Comparison of ENCODE assay signal across 1 cellular context in the genomic region with DNA sequence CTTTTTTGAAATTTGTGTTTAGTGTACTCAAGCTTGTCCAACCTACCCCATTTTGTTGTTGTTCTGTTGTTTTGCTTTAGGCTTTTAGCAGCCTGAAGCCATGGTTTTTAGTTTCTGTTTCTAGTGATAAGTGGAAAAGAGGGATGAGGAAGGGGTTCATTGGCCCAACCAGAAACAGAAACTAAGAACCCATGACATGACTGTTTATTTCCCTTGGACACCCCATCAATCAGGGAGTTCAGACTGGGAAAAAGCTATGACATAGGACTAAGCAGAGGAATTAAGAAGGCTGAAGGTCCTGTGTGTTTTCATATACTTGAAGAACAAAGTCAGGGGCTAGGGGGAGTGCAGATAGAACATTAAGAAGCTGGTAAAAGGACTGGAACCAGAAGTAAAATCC.
TF ChIP-seq lines count a peak whose summit lies in the region.

No MANE protein-coding gene starts in this region.

TF ChIP-seq in IMR-90, 13 proteins besides CTCF, POLR2A, EP300 and RAD21 (continued from another document):
- TF ChIP-seq, protein P1, sequence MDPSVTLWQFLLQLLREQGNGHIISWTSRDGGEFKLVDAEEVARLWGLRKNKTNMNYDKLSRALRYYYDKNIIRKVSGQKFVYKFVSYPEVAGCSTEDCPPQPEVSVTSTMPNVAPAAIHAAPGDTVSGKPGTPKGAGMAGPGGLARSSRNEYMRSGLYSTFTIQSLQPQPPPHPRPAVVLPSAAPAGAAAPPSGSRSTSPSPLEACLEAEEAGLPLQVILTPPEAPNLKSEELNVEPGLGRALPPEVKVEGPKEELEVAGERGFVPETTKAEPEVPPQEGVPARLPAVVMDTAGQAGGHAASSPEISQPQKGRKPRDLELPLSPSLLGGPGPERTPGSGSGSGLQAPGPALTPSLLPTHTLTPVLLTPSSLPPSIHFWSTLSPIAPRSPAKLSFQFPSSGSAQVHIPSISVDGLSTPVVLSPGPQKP (IDR thresholded peaks at IDR 0.05; ENCODE audit: borderline replicate concordance, low read depth, low read length), result no peak
- TF ChIP-seq CHD1 (IDR thresholded peaks at IDR 0.05; ENCODE audit: low read depth, low read length), result no peak
- no peak for TF ChIP-seq CEBPB (IDR thresholded peaks at IDR 0.05; ENCODE audit: low read depth, low read length)
